Comparison of ENCODE assay signal across 1 cellular context in the genomic region with DNA sequence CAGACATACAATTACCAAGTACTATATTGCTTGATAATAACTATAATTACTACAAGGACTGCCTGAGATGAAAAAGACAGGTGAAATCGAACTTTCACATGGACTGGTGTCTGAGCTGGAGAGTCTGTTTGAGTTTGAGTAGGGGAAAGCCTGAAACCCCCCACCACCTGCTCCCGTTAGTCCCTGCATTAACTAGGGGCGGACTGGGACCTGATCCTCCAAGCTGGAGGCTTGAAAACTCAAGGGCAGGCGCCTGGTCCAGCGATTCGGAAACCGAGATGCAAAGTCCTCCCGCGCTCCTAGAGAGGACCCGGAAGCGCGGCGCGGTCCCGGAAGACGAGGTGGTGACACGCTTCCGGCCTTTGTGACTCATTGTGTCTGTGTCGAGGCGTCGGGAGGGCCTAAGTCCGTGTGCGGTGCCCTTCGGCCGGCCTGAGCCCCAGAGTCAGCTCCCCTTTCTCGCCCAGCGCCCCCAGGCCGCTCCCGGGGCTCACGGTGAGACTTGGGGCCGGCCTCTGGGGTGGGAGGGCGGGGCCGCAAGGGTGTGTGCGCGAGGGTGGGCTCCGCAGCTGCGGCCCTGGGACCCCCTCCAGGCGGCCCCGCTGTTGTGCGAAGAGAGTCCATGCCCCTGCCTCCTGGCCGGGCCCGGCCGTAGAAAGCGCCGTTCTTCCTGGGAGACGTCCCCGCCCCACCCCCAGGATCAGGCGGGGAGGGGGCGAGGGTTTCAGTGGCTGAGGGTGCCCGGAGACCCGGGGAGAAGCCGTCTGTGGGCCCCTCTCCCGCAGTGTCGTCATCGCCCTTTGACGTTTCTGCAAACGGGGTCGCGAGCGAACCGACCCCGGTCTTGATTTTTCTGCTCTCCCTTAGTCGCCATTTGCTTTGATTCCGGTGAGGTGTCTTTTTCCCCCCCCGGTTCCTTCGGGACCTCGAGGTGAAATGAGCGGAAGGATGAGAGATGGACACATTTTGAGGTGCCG.
TF ChIP-seq lines count a peak whose summit lies in the region.

ZKSCAN1 (plus strand) TSS at position 365 of the 977 bp plus-strand sequence. CDS start 7,911 bp downstream, outside the sequence.

TF ChIP-seq in HepG2, 621 proteins besides CTCF, POLR2A, EP300 and RAD21 (continued from another document and continues in another):
- TF ChIP-seq, protein P1, sequence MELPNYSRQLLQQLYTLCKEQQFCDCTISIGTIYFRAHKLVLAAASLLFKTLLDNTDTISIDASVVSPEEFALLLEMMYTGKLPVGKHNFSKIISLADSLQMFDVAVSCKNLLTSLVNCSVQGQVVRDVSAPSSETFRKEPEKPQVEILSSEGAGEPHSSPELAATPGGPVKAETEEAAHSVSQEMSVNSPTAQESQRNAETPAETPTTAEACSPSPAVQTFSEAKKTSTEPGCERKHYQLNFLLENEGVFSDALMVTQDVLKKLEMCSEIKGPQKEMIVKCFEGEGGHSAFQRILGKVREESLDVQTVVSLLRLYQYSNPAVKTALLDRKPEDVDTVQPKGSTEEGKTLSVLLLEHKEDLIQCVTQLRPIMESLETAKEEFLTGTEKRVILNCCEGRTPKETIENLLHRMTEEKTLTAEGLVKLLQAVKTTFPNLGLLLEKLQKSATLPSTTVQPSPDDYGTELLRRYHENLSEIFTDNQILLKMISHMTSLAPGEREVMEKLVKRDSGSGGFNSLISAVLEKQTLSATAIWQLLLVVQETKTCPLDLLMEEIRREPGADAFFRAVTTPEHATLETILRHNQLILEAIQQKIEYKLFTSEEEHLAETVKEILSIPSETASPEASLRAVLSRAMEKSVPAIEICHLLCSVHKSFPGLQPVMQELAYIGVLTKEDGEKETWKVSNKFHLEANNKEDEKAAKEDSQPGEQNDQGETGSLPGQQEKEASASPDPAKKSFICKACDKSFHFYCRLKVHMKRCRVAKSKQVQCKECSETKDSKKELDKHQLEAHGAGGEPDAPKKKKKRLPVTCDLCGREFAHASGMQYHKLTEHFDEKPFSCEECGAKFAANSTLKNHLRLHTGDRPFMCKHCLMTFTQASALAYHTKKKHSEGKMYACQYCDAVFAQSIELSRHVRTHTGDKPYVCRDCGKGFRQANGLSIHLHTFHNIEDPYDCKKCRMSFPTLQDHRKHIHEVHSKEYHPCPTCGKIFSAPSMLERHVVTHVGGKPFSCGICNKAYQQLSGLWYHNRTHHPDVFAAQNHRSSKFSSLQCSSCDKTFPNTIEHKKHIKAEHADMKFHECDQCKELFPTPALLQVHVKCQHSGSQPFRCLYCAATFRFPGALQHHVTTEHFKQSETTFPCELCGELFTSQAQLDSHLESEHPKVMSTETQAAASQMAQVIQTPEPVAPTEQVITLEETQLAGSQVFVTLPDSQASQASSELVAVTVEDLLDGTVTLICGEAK (IDR thresholded peaks at IDR 0.05) = peak; percentile 77
- TF ChIP-seq, protein P1 (CRISPR knock-in tag; IDR thresholded peaks at IDR 0.05) = no peak
- no peak; the same call in none of the 2 replicates for TF ChIP-seq ZHX2 (IDR thresholded peaks at IDR 0.05; ENCODE audit: low read depth)
- TF ChIP-seq ZHX2 (CRISPR knock-in tag; IDR thresholded peaks at IDR 0.05; ENCODE audit: borderline replicate concordance) = no peak
- no peak for TF ChIP-seq REXO4 (CRISPR knock-in tag; IDR thresholded peaks at IDR 0.05; ENCODE audit: borderline replicate concordance)
- no peak for TF ChIP-seq ZNF3 (CRISPR knock-in tag; IDR thresholded peaks at IDR 0.05)
- no peak for TF ChIP-seq NFRKB (IDR thresholded peaks at IDR 0.05)
- peak; percentile 75 for TF ChIP-seq TBX2 (CRISPR knock-in tag; IDR thresholded peaks at IDR 0.05; ENCODE audit: borderline replicate concordance)
- TF ChIP-seq JDP2 (CRISPR knock-in tag; IDR thresholded peaks at IDR 0.05; ENCODE audit: borderline replicate concordance) = no peak
- no peak for TF ChIP-seq ZSCAN25 (CRISPR knock-in tag; IDR thresholded peaks at IDR 0.05)
- no peak for TF ChIP-seq ZNF713 (CRISPR knock-in tag; IDR thresholded peaks at IDR 0.05)
- no peak for TF ChIP-seq BCL3 (CRISPR knock-in tag; IDR thresholded peaks at IDR 0.05)
- peak; percentile 93 for TF ChIP-seq ZFX (CRISPR knock-in tag; IDR thresholded peaks at IDR 0.05; ENCODE audit: low read depth)
- no peak for TF ChIP-seq NFE2L2 (IDR thresholded peaks at IDR 0.05; ENCODE audit: low read length)
- no peak for TF ChIP-seq GRHL1 (CRISPR knock-in tag; conservative IDR thresholded peaks at IDR 0.05)
- no peak for TF ChIP-seq BHLHE40 (IDR thresholded peaks at IDR 0.05; ENCODE audit: low read length)
- no peak for TF ChIP-seq TOE1 (CRISPR knock-in tag; IDR thresholded peaks at IDR 0.05)
- peak; percentile 86 for TF ChIP-seq MYC (CRISPR knock-in tag; IDR thresholded peaks at IDR 0.05; ENCODE audit: borderline replicate concordance)
- peak; percentile 89 for TF ChIP-seq SMAD3 (CRISPR knock-in tag; IDR thresholded peaks at IDR 0.05)
- peak; percentile 75 for TF ChIP-seq RFXAP (CRISPR knock-in tag; IDR thresholded peaks at IDR 0.05; ENCODE audit: borderline replicate concordance)
- no peak for TF ChIP-seq SAFB2 (CRISPR knock-in tag; IDR thresholded peaks at IDR 0.05; ENCODE audit: borderline replicate concordance, low read depth)
- TF ChIP-seq ZNF251 (CRISPR knock-in tag; IDR thresholded peaks at IDR 0.05) = no peak
- no peak for TF ChIP-seq ATF6 (CRISPR knock-in tag; conservative IDR thresholded peaks at IDR 0.05)
- no peak for TF ChIP-seq ZNF780A (CRISPR knock-in tag; IDR thresholded peaks at IDR 0.05)
